ENCODE assay signal across 16 cellular contexts in genomic region chr20:17381701-17382100, GRCh38.
A peak's percentile ranks its signal among the peaks of the same experiment; 100 is the strongest.
DNase-seq lines count a peak whose midpoint lies in the region; TF ChIP-seq lines count a peak whose summit lies in the region.
"Had no signal": no experiment of that assay in that cellular context is flagged by ENCODE, and none has a peak within 500 bp of the region (broad histone marks: within the 10 kb centered on the region; RNA-seq: fewer than 3 reads in every experiment).

No MANE protein-coding gene starts in this region.

- H3K4me1 ChIP-seq in CD4-positive, alpha-beta memory T cell (ENCODE audit: insufficient read depth, low read length), result no peaks in the 10 kb centered on the region
- H3K4me1 ChIP-seq: A549 had no signal

- no peak for TF ChIP-seq CTCF in AG10803 (conservative IDR thresholded peaks at IDR 0.05; ENCODE audit: low read length)

- no peak overlapping the region for H3K4me3 Mint-ChIP-seq in CD4-positive, alpha-beta memory T cell
- H3K4me3 Mint-ChIP-seq: CD14-positive monocyte had no signal

- peaks cover 0 to 1% (median 0%) of the 10 kb centered on the region in 8 donors for H3K9me3 Mint-ChIP-seq in CD4-positive, alpha-beta memory T cell

- peaks cover 4 to 5% of the 10 kb centered on the region in 2 donors for H3K27me3 Mint-ChIP-seq in CD4-positive, alpha-beta memory T cell

- POLR2A ChIA-PET in CD4-positive, alpha-beta memory T cell (lab: Charles Lee; ENCODE audit: partially characterized antibody), result no interaction called here

- H3K27ac Mint-ChIP-seq in CD4-positive, alpha-beta memory T cell, result no peak overlapping the region

- H3K27ac ChIP-seq in CD4-positive, alpha-beta memory T cell (ENCODE audit: low read depth, low read length), result no peak overlapping the region
- H3K27ac ChIP-seq: A549, RWPE1 had no signal

- no peak overlapping the region for H3K4me3 ChIP-seq in AG10803 (ENCODE audit: low read length)
- H3K4me3 ChIP-seq in CD4-positive, alpha-beta memory T cell (ENCODE audit: low read length in 2 of 2), result no peak overlapping the region
- H3K4me3 ChIP-seq: A549 had no signal

- H3K27me3 ChIP-seq in CD4-positive, alpha-beta memory T cell (ENCODE audit: insufficient read depth, low read length), result no peaks in the 10 kb centered on the region

- no peaks in the 10 kb centered on the region for H3K36me3 ChIP-seq in CD4-positive, alpha-beta memory T cell (ENCODE audit: insufficient read depth, low read length)

- H3K4me1 Mint-ChIP-seq in CD4-positive, alpha-beta memory T cell, result no peaks in the 10 kb centered on the region
- H3K4me1 Mint-ChIP-seq: CD14-positive monocyte had no signal

- CTCF ChIA-PET in CD4-positive, alpha-beta memory T cell (lab: Charles Lee; ENCODE audit: partially characterized antibody), result interaction anchor here (1.2 kb wide), 1 partner anchor 50 kb away, joined by 3 read pairs; no protein-coding TSS in a partner anchor

- peak; percentile 1 for DNase-seq in AG10803 (ENCODE audit: low read depth)
- DNase-seq in M059J (ENCODE audit: low read depth), result peak; percentile 20
- peak; percentile 83 for DNase-seq in NCI-H524 treated with DMSO at 0.1 percent for 48 hours (lab: John Stamatoyannopoulos, UW)
- peak; percentile 56 for DNase-seq in cerebellum (ENCODE audit: low spot score)
- DNase-seq in SIG-M5 (lab: John Stamatoyannopoulos, UW), result no peak
- no peak for DNase-seq in middle frontal gyrus (ENCODE audit: extremely low spot score, low spot score)
- DNase-seq in CD4-positive, alpha-beta memory T cell, result no peak
- no peak for DNase-seq in NCI-H345 (lab: John Stamatoyannopoulos, UW)
- DNase-seq: COR-L47, GOT3, NCI-H1930, NCI-H748 treated with DMSO at 0.1 percent for 48 hours, OCI-M1 had no signal

- no peaks in the 10 kb centered on the region for H3K9me3 ChIP-seq in CD4-positive, alpha-beta memory T cell (ENCODE audit: control insufficient read depth in 1 of 2, low read length in 2 of 2)
- H3K9me3 ChIP-seq: A549 had no signal

- H3K36me3 Mint-ChIP-seq in CD4-positive, alpha-beta memory T cell, result no peaks in the 10 kb centered on the region
- H3K36me3 Mint-ChIP-seq: CD14-positive monocyte had no signal

- intact Hi-C loops in CD4-positive, alpha-beta memory T cell (cut with micrococcal nuclease), result no loop called here

Comparison
In these comparisons a context has a peak if more than half of its experiments do, and no peak if none do; other contexts are left out.
1. DNase-seq: peak in AG10803 (single experiment), M059J (single experiment), NCI-H524 treated with DMSO at 0.1 percent for 48 hours (single experiment) and cerebellum (single experiment); none in SIG-M5 (single experiment), middle frontal gyrus (single experiment), CD4-positive, alpha-beta memory T cell (0 of 5) and NCI-H345 (single experiment).